Comparison of ENCODE assay signal across 33 cellular contexts in the genomic region with DNA sequence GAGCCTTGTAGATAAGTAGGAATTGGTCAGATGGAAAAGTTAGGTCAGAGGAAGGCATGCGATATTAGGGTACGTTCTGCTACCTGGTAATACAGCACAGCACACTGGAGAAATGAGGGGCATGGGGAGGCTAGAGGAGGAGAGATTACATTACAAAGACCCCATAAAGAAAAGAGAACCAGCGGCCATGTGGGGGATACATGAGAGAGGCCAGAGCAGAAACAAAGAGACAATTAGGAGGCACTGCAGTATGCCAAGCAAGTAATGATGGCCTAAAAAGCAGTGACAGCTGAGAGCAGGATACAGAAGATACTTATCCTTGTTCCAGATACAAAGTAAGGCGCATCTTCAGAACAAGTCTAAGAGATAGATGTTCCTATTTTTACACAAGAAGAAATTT.
"Had no signal": no experiment of that assay in that cellular context is flagged by ENCODE, and none has a peak within 500 bp of the region (broad histone marks: within the 10 kb centered on the region; RNA-seq: fewer than 3 reads in every experiment).

No MANE protein-coding gene starts in this region.

- ATAC-seq: activated CD4-positive, CD25-positive, alpha-beta regulatory T cell treated with anti-CD3 and anti-CD28 coated beads, Interleukin-2, amount 50 U/mL, for 24 hours; body of pancreas; gastroesophageal sphincter; left lung; lower lobe of right lung; natural killer cell had no signal

- H3K27ac Mint-ChIP-seq: activated naive CD4-positive, alpha-beta T cell treated with anti-CD3 and anti-CD28 coated beads for 36 hours; activated naive CD8-positive, alpha-beta T cell treated with anti-CD3 and anti-CD28 coated beads for 36 hours; natural killer cell; T-helper 1 cell treated with Interleukin-12 subunit alpha and Interleukin-12 subunit beta and Interleukin-4 antibody, amounts not matched to agents 30 μg/mL and 1 μg/mL, for 36 hours had no signal

- H3K27ac ChIP-seq: adrenal gland, body of pancreas, cardiac muscle cell, colonic mucosa, gastroesophageal sphincter, left lung, lower lobe of right lung, sigmoid colon, suprapubic skin, tibial artery, VCaP had no signal

- H3K4me3 ChIP-seq: adrenal gland, body of pancreas, cardiac muscle cell, colonic mucosa, gastroesophageal sphincter, left lung, lower lobe of right lung, sigmoid colon, smooth muscle cell, suprapubic skin, tibial artery had no signal

- H3K9me3 ChIP-seq: adrenal gland, body of pancreas, colonic mucosa, gastroesophageal sphincter, lower lobe of right lung, sigmoid colon, suprapubic skin, tibial artery had no signal

- DNase-seq: activated CD4-positive, alpha-beta T cell treated with anti-CD3 and anti-CD28 coated beads for 48 hours; activated CD4-positive, alpha-beta T cell treated with anti-CD3 and anti-CD28 coated beads, Interleukin-2, amount 50 U/mL, for 48 hours; activated CD8-positive, alpha-beta memory T cell treated with anti-CD3 and anti-CD28 coated beads for 24 hours; activated effector memory CD4-positive, alpha-beta T cell treated with anti-CD3 and anti-CD28 coated beads, Interleukin-2, amount 50 U/mL, for 16 hours; activated naive CD4-positive, alpha-beta T cell treated with anti-CD3 and anti-CD28 coated beads for 36 hours; activated naive CD8-positive, alpha-beta T cell treated with anti-CD3 and anti-CD28 coated beads for 36 hours; adrenal gland; aorta; body of pancreas; cerebellar nuclear complex; colonic mucosa; effector CD8-positive, alpha-beta T cell; erythroblast; head of caudate nucleus; hippocampal formation; kidney glomerular epithelial cell; left lung; lower lobe of right lung; mesenchymal stem cell; natural killer cell; posterior cingulate gyrus; sigmoid colon; stimulated activated CD4-positive, alpha-beta T cell treated with anti-CD3 and anti-CD28 coated beads, Interleukin-1b, Interleukin-23, amount 100 ng/mL, for 48 hours; stimulated activated naive CD4-positive, alpha-beta T cell; T-helper 9 cell; tibial artery had no signal

- H3K36me3 Mint-ChIP-seq: activated naive CD8-positive, alpha-beta T cell treated with anti-CD3 and anti-CD28 coated beads for 36 hours; natural killer cell had no signal

- H3K4me1 ChIP-seq: adrenal gland, body of pancreas, colonic mucosa, left lung, lower lobe of right lung, sigmoid colon, suprapubic skin had no signal

- H3K27me3 Mint-ChIP-seq: activated naive CD8-positive, alpha-beta T cell treated with anti-CD3 and anti-CD28 coated beads for 36 hours had no signal

- H3K4me1 Mint-ChIP-seq: activated naive CD8-positive, alpha-beta T cell treated with anti-CD3 and anti-CD28 coated beads for 36 hours; natural killer cell had no signal

- H3K4me2 ChIP-seq: smooth muscle cell had no signal

- H3K27me3 ChIP-seq: adrenal gland, body of pancreas, cardiac muscle cell, colonic mucosa, gastroesophageal sphincter, left lung, sigmoid colon, suprapubic skin, tibial artery had no signal

- H3K9me3 Mint-ChIP-seq: natural killer cell; T-helper 1 cell treated with Interleukin-12 subunit alpha and Interleukin-12 subunit beta and Interleukin-4 antibody, amounts not matched to agents 30 μg/mL and 1 μg/mL, for 36 hours had no signal

- H3K4me3 Mint-ChIP-seq: activated naive CD4-positive, alpha-beta T cell treated with anti-CD3 and anti-CD28 coated beads for 36 hours; activated naive CD8-positive, alpha-beta T cell treated with anti-CD3 and anti-CD28 coated beads for 36 hours; natural killer cell; T-helper 1 cell treated with Interleukin-12 subunit alpha and Interleukin-12 subunit beta and Interleukin-4 antibody, amounts not matched to agents 30 μg/mL and 1 μg/mL, for 36 hours had no signal

- H3K36me3 ChIP-seq: colonic mucosa had no signal
